16 cellular contexts compared by ENCODE assay signal in the genomic region with DNA sequence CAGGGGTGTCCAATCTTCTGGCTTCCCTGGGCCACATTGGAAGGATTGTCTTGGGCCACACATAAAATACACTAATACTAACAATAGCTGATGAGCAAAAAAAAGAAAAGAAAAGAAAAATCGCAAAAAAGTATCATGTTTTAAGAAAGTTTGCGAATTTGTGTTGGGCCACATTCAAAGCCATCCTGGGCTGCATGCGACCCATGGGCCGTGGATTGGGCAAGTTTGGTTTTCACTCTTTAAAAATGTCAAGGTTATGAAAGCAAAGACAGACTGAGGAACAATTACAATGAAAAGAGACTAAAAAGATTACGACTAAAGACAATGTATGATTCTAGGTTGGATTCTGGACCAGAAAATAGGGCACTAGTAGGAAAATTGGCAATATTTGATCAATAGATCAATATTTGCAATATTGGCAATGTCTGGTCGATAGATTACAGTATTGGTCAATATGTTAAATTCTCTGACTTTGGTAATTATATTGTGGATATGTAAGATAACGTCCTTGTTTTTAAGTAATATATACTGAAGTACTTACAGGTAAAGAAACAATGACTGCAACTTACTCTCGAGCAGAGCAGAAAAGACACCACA. TPM values are rescaled to one million over a fixed set of nuclear protein-coding genes. Genes with fewer than 3 reads are reported as not detected.
DNase-seq lines count a peak whose midpoint lies in the region; ATAC-seq, FAIRE-seq and TF ChIP-seq lines count a peak whose summit lies in the region.
"Had no signal": no experiment of that assay in that cellular context is flagged by ENCODE, and none has a peak within 500 bp of the region (broad histone marks: within the 10 kb centered on the region; RNA-seq: fewer than 3 reads in every experiment).

No MANE protein-coding gene starts in this region.

- H3K4me1 ChIP-seq in CD8-positive, alpha-beta memory T cell (ENCODE audit: insufficient read depth, low read length) = peaks cover 9% of the 10 kb centered on the region
- peaks cover 6% of the 10 kb centered on the region for H3K4me1 ChIP-seq in GM12878 (ENCODE audit: control insufficient read depth, insufficient read depth, low read length)
- H3K4me1 ChIP-seq: BE2C had no signal

- BruUV-seq in GM12878 (replicated peaks; lab: Mats Ljungman, UMichigan) = no TSS peak

- CTCF ChIA-PET in CD8-positive, alpha-beta memory T cell (lab: Charles Lee) = no interaction called here
- CTCF ChIA-PET in GM12878 (lab: Yijun Ruan, JAX) = interaction anchor here (1.7 to 32.0 kb wide), 6 partner anchors 9 to 463 kb away, joined by 3 to 939 read pairs (median 30); a partner anchor contains a TSS

- no peaks in the 10 kb centered on the region for H3K9me3 Mint-ChIP-seq in activated T-cell treated with anti-CD3 and anti-CD28 coated beads, Interleukin-2, amount 50 U/mL, for 24 hours
- H3K9me3 Mint-ChIP-seq in CD8-positive, alpha-beta memory T cell = no peaks in the 10 kb centered on the region
- no peaks in the 10 kb centered on the region for H3K9me3 Mint-ChIP-seq in immature natural killer cell
- H3K9me3 Mint-ChIP-seq: CD8-positive, alpha-beta T cell; HFFc6 had no signal

- peaks cover 65% of the 10 kb centered on the region for H3K36me3 Mint-ChIP-seq in activated T-cell treated with anti-CD3 and anti-CD28 coated beads, Interleukin-2, amount 50 U/mL, for 24 hours (ENCODE audit: low read depth)
- H3K36me3 Mint-ChIP-seq in CD8-positive, alpha-beta memory T cell = peaks cover 0 to 58% (median 8%) of the 10 kb centered on the region in 3 donors
- H3K36me3 Mint-ChIP-seq in immature natural killer cell = peaks cover 0 to 22% (median 6%) of the 10 kb centered on the region in 3 donors

- TF ChIP-seq EP300 in GM12878 (IDR thresholded peaks at IDR 0.05; ENCODE audit: borderline replicate concordance in 1 of 2, control insufficient read depth in 1 of 2, low read depth in 2 of 2, low read length in 2 of 2) = no peak

- peak overlapping the region; percentile 51 for H3K27ac Mint-ChIP-seq in activated T-cell treated with anti-CD3 and anti-CD28 coated beads, Interleukin-2, amount 50 U/mL, for 24 hours
- peak overlapping the region in 5 of 8 donors; percentile 19 to 36 (median 26) for H3K27ac Mint-ChIP-seq in CD8-positive, alpha-beta memory T cell
- peak overlapping the region in 1 of 6 donors; percentile 35 for H3K27ac Mint-ChIP-seq in immature natural killer cell
- H3K27ac Mint-ChIP-seq: HFFc6 had no signal

- peaks cover 28% of the 10 kb centered on the region for H3K4me1 Mint-ChIP-seq in activated T-cell treated with anti-CD3 and anti-CD28 coated beads, Interleukin-2, amount 50 U/mL, for 24 hours (ENCODE audit: low read depth)
- H3K4me1 Mint-ChIP-seq in CD8-positive, alpha-beta memory T cell = peaks cover 10 to 26% (median 22%) of the 10 kb centered on the region in 3 donors
- H3K4me1 Mint-ChIP-seq in immature natural killer cell = peaks cover 11 to 15% of the 10 kb centered on the region in 2 donors

- no peak overlapping the region for H3K4me3 ChIP-seq in CD8-positive, alpha-beta memory T cell (ENCODE audit: low read length)
- H3K4me3 ChIP-seq in GM12878 = no peak overlapping the region

- H3K27me3 Mint-ChIP-seq in activated T-cell treated with anti-CD3 and anti-CD28 coated beads, Interleukin-2, amount 50 U/mL, for 24 hours = no peaks in the 10 kb centered on the region
- no peaks in the 10 kb centered on the region for H3K27me3 Mint-ChIP-seq in CD8-positive, alpha-beta memory T cell
- peaks cover 0 to 5% (median 0%) of the 10 kb centered on the region in 3 donors for H3K27me3 Mint-ChIP-seq in immature natural killer cell (ENCODE audit: low read depth in 3 of 3)

- no peak for DNase-seq in activated T-cell treated with anti-CD3 and anti-CD28 coated beads, Interleukin-2, amount 50 U/mL, for 24 hours
- DNase-seq in activated T-cell treated with anti-CD3 and anti-CD28 coated beads, Interleukin-2, amount 50 U/mL, for 48 hours = no peak
- DNase-seq in CD8-positive, alpha-beta memory T cell = no peak
- DNase-seq in GM12878 (ENCODE audit: low read depth, low spot score) (no peak), immature natural killer cell (no peak), frontal cortex (ENCODE audit: low spot score in 2 of 2) (no peak), left ventricle myocardium superior (no peak)
- DNase-seq: BE2C; Caco-2; CD8-positive, alpha-beta T cell; DND-41; GDM1; HCEC 1CT; HFFc6 had no signal

- H3K27me3 ChIP-seq in CD8-positive, alpha-beta memory T cell (ENCODE audit: insufficient read depth, low read length, poor library complexity, severe bottlenecking) = no peaks in the 10 kb centered on the region
- no peaks in the 10 kb centered on the region for H3K27me3 ChIP-seq in GM12878 (replicated peaks in 1 of 2; ENCODE audit: control insufficient read depth in 2 of 2, insufficient read depth in 2 of 2, low read length in 1 of 2)
- H3K27me3 ChIP-seq: BE2C had no signal

- H3K4me2 ChIP-seq in GM12878 (ENCODE audit: control insufficient read depth, insufficient read depth) = no peak overlapping the region

- SMC1A ChIA-PET in GM12878 (lab: Charles Lee; ENCODE audit: uncharacterized antibody, unreplicated experiment) = interaction anchor here (4.1 to 7.8 kb wide), 3 partner anchors 36 to 59 kb away, joined by 28 to 98 read pairs (median 44); no protein-coding TSS in a partner anchor

- H4K20me1 ChIP-seq in GM12878 (ENCODE audit: control insufficient read depth, insufficient read depth) = no peaks in the 10 kb centered on the region

- POLR2A ChIA-PET in CD8-positive, alpha-beta memory T cell (lab: Charles Lee) = interaction anchor here (0.6 kb wide), 1 partner anchor 44 kb away, joined by 6 read pairs; no protein-coding TSS in a partner anchor
- POLR2A ChIA-PET in GM12878 (lab: Charles Lee) = no interaction called here

- H3K9me3 ChIP-seq in CD8-positive, alpha-beta memory T cell (ENCODE audit: low read length) = no peaks in the 10 kb centered on the region
- H3K9me3 ChIP-seq in GM12878 (replicated peaks; ENCODE audit: control insufficient read depth, insufficient read depth, low read length) = no peaks in the 10 kb centered on the region
- H3K9me3 ChIP-seq: BE2C, Caco-2 had no signal

- 79% methylated on average over 8 of the region's 8 CpGs for WGBS in GM12878 (ENCODE audit: insufficient coverage, insufficient replicate concordance, low lambda C conversion rate, missing lambda C conversion rate)

- TF ChIP-seq CTCF in GM12878 (IDR thresholded peaks at IDR 0.05 in 2 of 3, conservative IDR thresholded peaks at IDR 0.05 in 1 of 3; ENCODE audit: control insufficient read depth in 2 of 3, extremely low read depth in 1 of 3, insufficient read depth in 1 of 3, low read depth in 3 of 3, low read length in 3 of 3) = no peak

- FAIRE-seq in GM12878 (lab: Jason Lieb, UNC) (no peak), frontal cortex (lab: Jason Lieb, UNC) (no peak)
- FAIRE-seq: A204.1 had no signal

- peaks cover 9% of the 10 kb centered on the region for H3K36me3 ChIP-seq in CD8-positive, alpha-beta memory T cell (ENCODE audit: insufficient read depth, low read length)
- peaks cover 2 to 12% of the 10 kb centered on the region in 2 experiments; a peak in 3 of 4 replicates for H3K36me3 ChIP-seq in GM12878 (ENCODE audit: control insufficient read depth in 2 of 2, insufficient read depth in 2 of 2, low read length in 1 of 2)

- no peak for TF ChIP-seq POLR2A in GM12878 (IDR thresholded peaks at IDR 0.05; ENCODE audit: low read depth, low read length)

- in situ Hi-C loops in GM12878 (cut with MboI) = loop anchor here (5.0 to 25.0 kb wide), 3 partner anchors 463 to 978 kb away; no protein-coding TSS in a partner anchor

- H2AFZ ChIP-seq in GM12878 (ENCODE audit: control insufficient read depth, low read depth, low read length) = no peak overlapping the region

- no peaks in the 10 kb centered on the region for H3K79me2 ChIP-seq in GM12878 (ENCODE audit: control insufficient read depth, insufficient read depth, low read length)

- TF ChIP-seq RAD21 in GM12878 (IDR thresholded peaks at IDR 0.05; ENCODE audit: insufficient read depth, low read depth, low read length) = no peak

- H3K27ac ChIP-seq in CD8-positive, alpha-beta memory T cell (ENCODE audit: low read depth, low read length) = no peak overlapping the region
- no peak overlapping the region for H3K27ac ChIP-seq in GM12878 (ENCODE audit: control insufficient read depth, insufficient read depth)
- H3K27ac ChIP-seq: C4-2B had no signal

- RAD21 ChIA-PET in GM12878 (lab: Charles Lee; ENCODE audit: unreplicated experiment) = interaction anchor here (0.6 to 5.5 kb wide), 6 partner anchors 9 to 60 kb away, joined by 3 to 80 read pairs (median 3); no protein-coding TSS in a partner anchor

- no peak overlapping the region for H3K4me3 Mint-ChIP-seq in activated T-cell treated with anti-CD3 and anti-CD28 coated beads, Interleukin-2, amount 50 U/mL, for 24 hours
- no peak overlapping the region for H3K4me3 Mint-ChIP-seq in CD8-positive, alpha-beta memory T cell
- H3K4me3 Mint-ChIP-seq in immature natural killer cell = no peak overlapping the region
- H3K4me3 Mint-ChIP-seq: CD8-positive, alpha-beta T cell; HFFc6 had no signal

- no peak overlapping the region for H3K9ac ChIP-seq in GM12878 (ENCODE audit: control insufficient read depth, insufficient read depth, low read length)

- intact Hi-C loops in GM12878 (cut with micrococcal nuclease; ENCODE audit: unreplicated experiment) (loop anchor here (5.0 kb wide), 2 partner anchors 97 to 588 kb away; no protein-coding TSS in a partner anchor), left ventricle myocardium superior (cut with micrococcal nuclease) (no loop called here)

- ATAC-seq in GM12878 (no peak), left ventricle myocardium superior (no peak)
- ATAC-seq: CD8-positive, alpha-beta T cell had no signal

RNA-seq across cellular contexts. Expression of a gene that starts 19.9 kb away (rescaled TPM):
- 100 to 1,000 TPM; 125 to 126 TPM for total RNA-seq in CD8-positive, alpha-beta memory T cell
- polyA plus RNA-seq in CD8-positive, alpha-beta memory T cell = 62.1 TPM
- total RNA-seq in GM12878 (2013; cell fraction: nucleolus; rRNA removed) = 786 and 840 TPM in 2 replicates
- total RNA-seq in GM12878 (2014; rRNA removed) (173 and 180 TPM in 2 replicates), GM12878 (2014; rRNA removed; fragmentation: Illumina TruSeq; extraction: Trizol) (125 and 134 TPM in 2 replicates), GM12878 (2021) (105 and 107 TPM in 2 replicates), frontal cortex (64.4 TPM), left ventricle myocardium superior (30.7 TPM)
- polyA plus RNA-seq in GM12878 (2011; ENCODE audit: low read depth) = 92.3 TPM
- polyA plus RNA-seq in GM12878 (2011; rRNA removed) (174 and 236 TPM in 2 replicates), GM12878 (2014; fragmentation: Illumina TruSeq; extraction: Trizol) (119 and 153 TPM in 2 replicates), GM12878 (2014; fragmentation: Nextera tagmentation; extraction: Ambion mirVana) (10 to 100 TPM; 22.2 to 39.8 TPM), GM12878 (2014; rRNA removed) (127 and 135 TPM in 2 replicates), GM12878 (2016; fragmentation: Nextera tagmentation; extraction: Ambion mirVana) (100 to 1,000 TPM in 1 of 2 experiments, 10 to 100 TPM in 1; 85.1 to 111 TPM), immature natural killer cell (10 to 100 TPM; 35.3 to 87.6 (median 44.2) TPM)
- 54.9 and 72.4 TPM in 2 replicates for polyA plus RNA-seq in GM12878 (2011; cell fraction: cytosol; rRNA removed)
- 732 and 1,003 TPM in 2 replicates for polyA plus RNA-seq in GM12878 (2011; cell fraction: nucleus; rRNA removed)
- polyA plus RNA-seq in GM12878 (2012) = 101 and 129 TPM in 2 replicates
- 159 and 190 TPM in 2 replicates for polyA minus RNA-seq in GM12878 (2011; rRNA and poly(A)+ RNA removed)
- polyA minus RNA-seq in GM12878 (2011; cell fraction: cytosol; rRNA and poly(A)+ RNA removed) = 50.1 and 54.2 TPM in 2 replicates
- 1,045 and 1,316 TPM in 2 replicates for polyA minus RNA-seq in GM12878 (2011; cell fraction: nucleus; rRNA and poly(A)+ RNA removed)
